In genomic region chr5:141547488-141547887, GRCh38 we compare ENCODE assay signal across 20 cellular contexts. TPM values are rescaled to one million over a fixed set of nuclear protein-coding genes. Genes with fewer than 3 reads are reported as not detected.
DNase-seq lines count a peak whose midpoint lies in the region; ATAC-seq and TF ChIP-seq lines count a peak whose summit lies in the region.
"Had no signal": no experiment of that assay in that cellular context is flagged by ENCODE, and none has a peak within 500 bp of the region (broad histone marks: within the 10 kb centered on the region; RNA-seq: fewer than 3 reads in every experiment).

No MANE protein-coding gene starts in this region.

- no peak for ATAC-seq in central memory CD8-positive, alpha-beta T cell (replicated peaks; ENCODE audit: extremely low read depth, poor library complexity, severe bottlenecking)
- no peak for ATAC-seq in HG02763 (IDR thresholded peaks at IDR 0.05; ENCODE audit: unreplicated experiment)
- ATAC-seq in HG03460 (IDR thresholded peaks at IDR 0.05; ENCODE audit: unreplicated experiment) = no peak
- no peak for ATAC-seq in HG02678 (IDR thresholded peaks at IDR 0.05; ENCODE audit: unreplicated experiment)
- ATAC-seq: activated CD8-positive, alpha-beta memory T cell treated with anti-CD3 and anti-CD28 coated beads, Interleukin-2, amount 10 ng/mL, durations not matched to agents 7 days and 5 days; body of pancreas; foreskin keratinocyte; PC-3 had no signal

- H3K27me3 Mint-ChIP-seq in HFFc6 (ENCODE audit: insufficient read depth) (peaks cover 4% of the 10 kb centered on the region), immature natural killer cell (ENCODE audit: low read depth in 3 of 3) (peaks cover 0 to 3% (median under 1%) of the 10 kb centered on the region in 3 donors)
- H3K27me3 Mint-ChIP-seq in central memory CD8-positive, alpha-beta T cell = no peaks in the 10 kb centered on the region
- H3K27me3 Mint-ChIP-seq: activated CD8-positive, alpha-beta memory T cell treated with anti-CD3 and anti-CD28 coated beads, Interleukin-2, amount 10 ng/mL, durations not matched to agents 7 days and 5 days had no signal

- H3K36me3 Mint-ChIP-seq in HFFc6 (ENCODE audit: low read depth) (peaks cover 42% of the 10 kb centered on the region), immature natural killer cell (peaks cover 14 to 39% (median 30%) of the 10 kb centered on the region in 3 donors)
- H3K36me3 Mint-ChIP-seq in central memory CD8-positive, alpha-beta T cell (ENCODE audit: insufficient read depth) = peaks cover 31% of the 10 kb centered on the region

- H3K4me3 Mint-ChIP-seq in HFFc6 (no peak overlapping the region), immature natural killer cell (no peak overlapping the region)
- no peak overlapping the region for H3K4me3 Mint-ChIP-seq in central memory CD8-positive, alpha-beta T cell
- H3K4me3 Mint-ChIP-seq: activated CD8-positive, alpha-beta memory T cell treated with anti-CD3 and anti-CD28 coated beads, Interleukin-2, amount 10 ng/mL, durations not matched to agents 7 days and 5 days; T-helper 2 cell treated with Interferon-gamma antibody and Interleukin-4, amounts not matched to agents 5 μg/mL and 100 μg/mL, for 36 hours had no signal

- no peaks in the 10 kb centered on the region for H3K4me1 Mint-ChIP-seq in HFFc6 (ENCODE audit: low read depth)
- H3K4me1 Mint-ChIP-seq in central memory CD8-positive, alpha-beta T cell = peaks cover 56% of the 10 kb centered on the region
- H3K4me1 Mint-ChIP-seq in immature natural killer cell = peaks cover 28 to 88% of the 10 kb centered on the region in 2 donors
- H3K4me1 Mint-ChIP-seq: activated CD8-positive, alpha-beta memory T cell treated with anti-CD3 and anti-CD28 coated beads, Interleukin-2, amount 10 ng/mL, durations not matched to agents 7 days and 5 days had no signal

- no peak for TF ChIP-seq CTCF in HFFc6 (IDR thresholded peaks at IDR 0.05)

- H3K9me3 Mint-ChIP-seq in HFFc6 (peaks cover 29% of the 10 kb centered on the region), immature natural killer cell (peaks cover 0 to 11% (median 6%) of the 10 kb centered on the region in 6 donors)
- peaks cover 6% of the 10 kb centered on the region for H3K9me3 Mint-ChIP-seq in central memory CD8-positive, alpha-beta T cell

- DNase-seq in EH (ENCODE audit: low read depth) (peak; percentile 12), HFFc6 (peak; percentile 26), immature natural killer cell (no peak)
- DNase-seq in central memory CD8-positive, alpha-beta T cell (ENCODE audit: low spot score in 2 of 2) = no peak
- DNase-seq: activated CD4-positive, CD25-positive, alpha-beta regulatory T cell treated with anti-CD3 and anti-CD28 coated beads, Interleukin-2, amount 50 U/mL, for 72 hours; activated CD8-positive, alpha-beta memory T cell treated with anti-CD3 and anti-CD28 coated beads, Interleukin-2, amount 10 ng/mL, durations not matched to agents 7 days and 5 days; activated effector memory CD4-positive, alpha-beta T cell treated with anti-CD3 and anti-CD28 coated beads, Interleukin-2, amount 50 U/mL, for 16 hours; BE2C; body of pancreas; MV-4-11; NCI-H2029 treated with DMSO at 0.1 percent for 48 hours; NCI-H526 treated with DMSO at 0.1 percent for 48 hours; PC-3; stimulated activated CD4-positive, alpha-beta T cell treated with anti-CD3 and anti-CD28 coated beads, Interleukin-4, amount 100 ng/mL, for 4 hours; stimulated activated CD8-positive, alpha-beta memory T cell treated with anti-CD3 and anti-CD28 coated beads, Interleukin-4, amount 100 ng/mL, for 48 hours had no signal

- H3K27ac Mint-ChIP-seq in HFFc6 (no peak overlapping the region), immature natural killer cell (peak overlapping the region in 4 of 6 donors; percentile 36 to 62 (median 54))
- H3K27ac Mint-ChIP-seq in central memory CD8-positive, alpha-beta T cell (ENCODE audit: low read depth) = peak overlapping the region; percentile 10
- H3K27ac Mint-ChIP-seq: activated CD8-positive, alpha-beta memory T cell treated with anti-CD3 and anti-CD28 coated beads, Interleukin-2, amount 10 ng/mL, durations not matched to agents 7 days and 5 days; T-helper 2 cell treated with Interferon-gamma antibody and Interleukin-4, amounts not matched to agents 5 μg/mL and 100 μg/mL, for 36 hours had no signal

RNA-seq across cellular contexts. Expression of gene PCDHGC5, which starts 58.6 kb away (rescaled TPM):
- total RNA-seq in HFFc6 (2021; fragmentation: NEBNext Ultra II Directional; extraction: Animal tissue kit (Norgen Biotek cat#: 25700)) = 1 to 10 TPM; 2.3 to 5.7 (median 2.7) TPM
- polyA plus RNA-seq in immature natural killer cell = not detected
- total RNA-seq: activated CD8-positive, alpha-beta memory T cell treated with anti-CD3 and anti-CD28 coated beads, Interleukin-2, amount 10 ng/mL, durations not matched to agents 7 days and 5 days had no signal

Comparison
In these comparisons a context has a peak if more than half of its experiments do, and no peak if none do; other contexts are left out.
1. DNase-seq: peak in EH (single experiment) and HFFc6 (single experiment); none in central memory CD8-positive, alpha-beta T cell (0 of 2) and immature natural killer cell (0 of 3).